1 cellular context compared by ENCODE assay signal in genomic region chr9:134376386-134377142, GRCh38.
A peak's percentile ranks its signal among the peaks of the same experiment; 100 is the strongest.
TF ChIP-seq lines count a peak whose summit lies in the region.

No MANE protein-coding gene starts in this region.

TF ChIP-seq in HepG2, 621 proteins besides CTCF, POLR2A, EP300 and RAD21 (continues in another document):
- TF ChIP-seq ZNF430 (CRISPR knock-in tag; IDR thresholded peaks at IDR 0.05): no peak; the same call in 1 of the 2 replicates
- no peak for TF ChIP-seq CREM (IDR thresholded peaks at IDR 0.05)
- no peak for TF ChIP-seq CREM (CRISPR knock-in tag; IDR thresholded peaks at IDR 0.05)
- TF ChIP-seq ZFP36 (IDR thresholded peaks at IDR 0.05; ENCODE audit: borderline replicate concordance, low read depth, low read length, partially characterized antibody): no peak
- TF ChIP-seq SP2 (CRISPR knock-in tag; IDR thresholded peaks at IDR 0.05): no peak
- TF ChIP-seq TCF7L2 (IDR thresholded peaks at IDR 0.05; ENCODE audit: low read depth, low read length): no peak
- TF ChIP-seq ZBTB44 (CRISPR knock-in tag; IDR thresholded peaks at IDR 0.05): no peak
- no peak for TF ChIP-seq NFYB (CRISPR knock-in tag; IDR thresholded peaks at IDR 0.05)
- no peak for TF ChIP-seq ZFP1 (CRISPR knock-in tag; IDR thresholded peaks at IDR 0.05)
- TF ChIP-seq HNF4A (CRISPR knock-in tag; IDR thresholded peaks at IDR 0.05): peak; percentile 52; the same call in 1 of the 2 replicates
- TF ChIP-seq MXI1 (IDR thresholded peaks at IDR 0.05; ENCODE audit: borderline replicate concordance, low read depth, low read length): peak; percentile 53; the same call in 1 of the 3 replicates
- TF ChIP-seq HMG20B (CRISPR knock-in tag; conservative IDR thresholded peaks at IDR 0.05): no peak
- TF ChIP-seq HOXA5 (CRISPR knock-in tag; IDR thresholded peaks at IDR 0.05): no peak
- no peak for TF ChIP-seq SKI (IDR thresholded peaks at IDR 0.05; ENCODE audit: partially characterized antibody)
- TF ChIP-seq ZNF740 (CRISPR knock-in tag; IDR thresholded peaks at IDR 0.05): peak; percentile 85
- TF ChIP-seq TMF1 (CRISPR knock-in tag; IDR thresholded peaks at IDR 0.05; ENCODE audit: low read depth): no peak
- TF ChIP-seq ZNF337 (CRISPR knock-in tag; IDR thresholded peaks at IDR 0.05; ENCODE audit: borderline replicate concordance, low read depth): no peak
- TF ChIP-seq PBX2 (CRISPR knock-in tag; IDR thresholded peaks at IDR 0.05): no peak
- TF ChIP-seq ZMYM4 (CRISPR knock-in tag; IDR thresholded peaks at IDR 0.05): peak; percentile 62; the same call in 1 of the 2 replicates
- no peak for TF ChIP-seq PAF1 (CRISPR knock-in tag; IDR thresholded peaks at IDR 0.05)
- TF ChIP-seq KAT8 (CRISPR knock-in tag; IDR thresholded peaks at IDR 0.05): no peak
- no peak for TF ChIP-seq SRY (CRISPR knock-in tag; IDR thresholded peaks at IDR 0.05)
- TF ChIP-seq ZBTB7B (CRISPR knock-in tag; IDR thresholded peaks at IDR 0.05): no peak
- TF ChIP-seq SNAPC4 (CRISPR knock-in tag; IDR thresholded peaks at IDR 0.05): no peak
- no peak for TF ChIP-seq SMYD3 (CRISPR knock-in tag; IDR thresholded peaks at IDR 0.05)
- no peak for TF ChIP-seq LBX2 (CRISPR knock-in tag; IDR thresholded peaks at IDR 0.05; ENCODE audit: borderline replicate concordance)
- no peak for TF ChIP-seq WIZ (CRISPR knock-in tag; IDR thresholded peaks at IDR 0.05)
- no peak for TF ChIP-seq ZBTB42 (CRISPR knock-in tag; IDR thresholded peaks at IDR 0.05)
- TF ChIP-seq ZBTB40 (IDR thresholded peaks at IDR 0.05): no peak
- TF ChIP-seq ZBTB40 (CRISPR knock-in tag; IDR thresholded peaks at IDR 0.05): no peak
- peak; percentile 52; the same call in 1 of the 2 replicates for TF ChIP-seq MXD1 (CRISPR knock-in tag; IDR thresholded peaks at IDR 0.05)
- no peak for TF ChIP-seq MYNN (CRISPR knock-in tag; IDR thresholded peaks at IDR 0.05; ENCODE audit: low read depth)
- no peak for TF ChIP-seq ZNF672 (CRISPR knock-in tag; IDR thresholded peaks at IDR 0.05)
- TF ChIP-seq NCOA2 (CRISPR knock-in tag; IDR thresholded peaks at IDR 0.05): peak; percentile 66
- TF ChIP-seq CBFB (CRISPR knock-in tag; IDR thresholded peaks at IDR 0.05): no peak
- TF ChIP-seq ZFP36L2 (CRISPR knock-in tag; IDR thresholded peaks at IDR 0.05): no peak
- no peak for TF ChIP-seq SNRNP70 (IDR thresholded peaks at IDR 0.05; ENCODE audit: low read depth, low read length)
- TF ChIP-seq ARID2 (CRISPR knock-in tag; IDR thresholded peaks at IDR 0.05; ENCODE audit: borderline replicate concordance): no peak
- TF ChIP-seq BRD4 (CRISPR knock-in tag; IDR thresholded peaks at IDR 0.05): no peak
- TF ChIP-seq ZNF713 (CRISPR knock-in tag; IDR thresholded peaks at IDR 0.05): no peak
- 0 out of 2 replicates have a peak, but pooled peaks have one; percentile 18 for TF ChIP-seq SOX5 (CRISPR knock-in tag; IDR thresholded peaks at IDR 0.05; ENCODE audit: borderline replicate concordance)
- TF ChIP-seq PRDM4 (CRISPR knock-in tag; IDR thresholded peaks at IDR 0.05; ENCODE audit: borderline replicate concordance): no peak
